ENCODE assay signal across 29 cellular contexts in the genomic region with DNA sequence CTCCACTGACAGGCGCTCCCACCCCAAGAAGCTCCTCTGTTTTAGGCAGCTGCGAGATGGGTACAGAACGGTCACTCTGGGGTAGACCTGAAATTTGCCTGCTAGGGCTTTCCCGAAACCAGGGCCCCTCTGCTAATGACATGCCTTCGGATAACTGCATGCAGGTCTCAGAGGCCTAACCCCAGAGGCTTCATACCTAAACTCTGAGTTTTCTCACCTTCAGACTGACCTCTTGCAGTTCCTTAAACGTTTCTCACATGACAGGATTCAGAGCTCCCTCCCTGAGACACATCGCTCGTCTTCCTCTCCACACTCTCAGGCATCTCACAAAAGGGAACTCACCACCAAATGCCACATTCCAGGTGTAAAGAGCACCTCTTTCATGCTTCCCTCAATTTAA.
"Had no signal": no experiment of that assay in that cellular context is flagged by ENCODE, and none has a peak within 500 bp of the region (broad histone marks: within the 10 kb centered on the region; RNA-seq: fewer than 3 reads in every experiment).

No MANE protein-coding gene starts in this region.

- H3K4me3 ChIP-seq: ascending aorta, cardiac muscle cell had no signal

- ATAC-seq: activated CD4-positive, alpha-beta T cell treated with anti-CD3 and anti-CD28 coated beads for 36 hours; activated CD8-positive, alpha-beta memory T cell treated with anti-CD3 and anti-CD28 coated beads, Interleukin-2, amount 10 ng/mL, durations not matched to agents 7 days and 5 days; activated CD8-positive, alpha-beta T cell treated with anti-CD3 and anti-CD28 coated beads, Interleukin-2, amount 10 ng/mL, durations not matched to agents 7 days and 5 days; activated naive CD8-positive, alpha-beta T cell treated with anti-CD3 and anti-CD28 coated beads, Interleukin-2, amount 50 U/mL, for 24 hours had no signal

- H3K9me3 ChIP-seq: ascending aorta had no signal

- H3K27me3 ChIP-seq: ascending aorta, cardiac muscle cell had no signal

- DNase-seq: activated B cell treated with CpG ODN at 0.5 μM for 24 hours; activated CD4-positive, alpha-beta memory T cell treated with anti-CD3 and anti-CD28 coated beads, Interleukin-2, amount 10 ng/mL, durations not matched to agents 7 days and 5 days; activated CD4-positive, alpha-beta T cell treated with anti-CD3 and anti-CD28 coated beads for 36 hours; activated CD4-positive, alpha-beta T cell treated with anti-CD3 and anti-CD28 coated beads for 48 hours; activated CD4-positive, alpha-beta T cell treated with anti-CD3 and anti-CD28 coated beads, Interleukin-2, amount 10 ng/mL, durations not matched to agents 7 days and 5 days; activated CD4-positive, alpha-beta T cell treated with anti-CD3 and anti-CD28 coated beads, Interleukin-2, amount 50 U/mL, for 48 hours; activated CD4-positive, CD25-positive, alpha-beta regulatory T cell treated with anti-CD3 and anti-CD28 coated beads, Interleukin-2, amount 50 U/mL, for 72 hours; activated CD8-positive, alpha-beta memory T cell treated with anti-CD3 and anti-CD28 coated beads for 24 hours; activated CD8-positive, alpha-beta memory T cell treated with anti-CD3 and anti-CD28 coated beads, Interleukin-2, amount 10 ng/mL, durations not matched to agents 7 days and 5 days; activated CD8-positive, alpha-beta memory T cell treated with anti-CD3 and anti-CD28 coated beads, Interleukin-2, amount 50 U/mL, for 48 hours; activated CD8-positive, alpha-beta T cell treated with anti-CD3 and anti-CD28 coated beads, Interleukin-2, amount 10 ng/mL, durations not matched to agents 7 days and 5 days; activated effector memory CD4-positive, alpha-beta T cell treated with Interleukin-2 at 50 U/mL for 16 hours; activated gamma-delta T cell; activated naive CD4-positive, alpha-beta T cell treated with anti-CD3 and anti-CD28 coated beads, Interleukin-2, amount 10 ng/mL, durations not matched to agents 7 days and 5 days; activated naive CD4-positive, alpha-beta T cell treated with Interleukin-2 at 50 U/mL for 16 hours; activated naive CD8-positive, alpha-beta T cell treated with anti-CD3 and anti-CD28 coated beads, Interleukin-2, amount 10 ng/mL, durations not matched to agents 7 days and 5 days; activated naive CD8-positive, alpha-beta T cell treated with anti-CD3 and anti-CD28 coated beads, Interleukin-2, amount 50 U/mL, for 24 hours; activated T-cell treated with anti-CD3 and anti-CD28 coated beads, Interleukin-2, amount 50 U/mL, for 24 hours; activated T-cell treated with anti-CD3 and anti-CD28 coated beads, Interleukin-2, amount 50 U/mL, for 48 hours; amygdala; anterior cingulate cortex; caudate nucleus; cerebellar nuclear complex; T-helper 1 cell; T-helper 2 cell; T-helper 9 cell had no signal

- H3K36me3 ChIP-seq: ascending aorta, cardiac muscle cell had no signal

- H3K4me1 ChIP-seq: ascending aorta had no signal

- H3K27ac ChIP-seq: ascending aorta, cardiac muscle cell, VCaP had no signal
